ENCODE assay signal across 24 cellular contexts in genomic region chr22:37030560-37031281, GRCh38. TPM values are rescaled to one million over a fixed set of nuclear protein-coding genes. Genes with fewer than 3 reads are reported as not detected.
DNase-seq lines count a peak whose midpoint lies in the region; ATAC-seq, FAIRE-seq and TF ChIP-seq lines count a peak whose summit lies in the region.
"Had no signal": no experiment of that assay in that cellular context is flagged by ENCODE, and none has a peak within 500 bp of the region (broad histone marks: within the 10 kb centered on the region; RNA-seq: fewer than 3 reads in every experiment).

No MANE protein-coding gene starts in this region.

- no peak overlapping the region for H3K18ac ChIP-seq in H9 (ENCODE audit: insufficient read length, low read depth, low read length)

- H3K36me3 Mint-ChIP-seq in H9 (ENCODE audit: insufficient read depth in 1 of 3, low read depth in 3 of 3): peaks cover 9 to 42% (median 31%) of the 10 kb centered on the region in 3 experiments; a peak in 6 of 7 replicates
- H3K36me3 Mint-ChIP-seq: immature natural killer cell; naive thymus-derived CD8-positive, alpha-beta T cell had no signal

- H3K23ac ChIP-seq in H9 (ENCODE audit: insufficient read length, low read depth, low read length): no peak overlapping the region

- H3K79me1 ChIP-seq in H9 (ENCODE audit: insufficient read depth, low read depth, low read length, poor library complexity, severe bottlenecking): no peaks in the 10 kb centered on the region

- H3K27me3 ChIP-seq in H9 (ENCODE audit: insufficient read depth, low read length) (no peaks in the 10 kb centered on the region), hepatocyte (no peaks in the 10 kb centered on the region), small intestine (ENCODE audit: control insufficient read depth in 2 of 2, insufficient read depth in 2 of 2, low read length in 2 of 2) (no peaks in the 10 kb centered on the region)
- H3K27me3 ChIP-seq: testis had no signal

- H3K36me3 ChIP-seq in hepatocyte (replicated peaks; ENCODE audit: insufficient read depth, low read depth) (no peaks in the 10 kb centered on the region), small intestine (ENCODE audit: control insufficient read depth in 2 of 2, insufficient read depth in 2 of 2, low read length in 2 of 2) (peaks cover 9 to 12% of the 10 kb centered on the region in 2 donors)

- H3K14ac ChIP-seq in H9 (ENCODE audit: insufficient read depth, low read length): no peak overlapping the region

- H2BK120ac ChIP-seq in H9 (ENCODE audit: low read depth, low read length, poor library complexity, severe bottlenecking): no peak overlapping the region

- no peak overlapping the region for H2BK20ac ChIP-seq in H9 (ENCODE audit: low read depth, low read length, poor library complexity, severe bottlenecking)

- peak overlapping the region in 2 of 3 experiments; percentile 68 to 93; a peak in 3 of 7 replicates for H3K27ac Mint-ChIP-seq in H9
- H3K27ac Mint-ChIP-seq: activated CD4-positive, alpha-beta T cell treated with anti-CD3 and anti-CD28 coated beads for 36 hours; immature natural killer cell had no signal

- H3K4me1 ChIP-seq in H9 (ENCODE audit: insufficient read depth, low read length) (no peaks in the 10 kb centered on the region; the same call in 1 of the 2 replicates), hepatocyte (ENCODE audit: insufficient read depth) (peaks cover 34% of the 10 kb centered on the region), small intestine (ENCODE audit: control insufficient read depth in 2 of 2, insufficient read depth in 1 of 2, low read depth in 1 of 2, low read length in 1 of 2) (peaks cover 3 to 8% of the 10 kb centered on the region in 2 donors)
- H3K4me1 ChIP-seq: psoas muscle, testis had no signal

- no peak overlapping the region for H4K8ac ChIP-seq in H9 (replicated peaks; ENCODE audit: insufficient read length, low read depth, low read length)

- no peak for FAIRE-seq in small intestine (lab: Jason Lieb, UNC)

- no peaks in the 10 kb centered on the region for H3K23me2 ChIP-seq in H9 (ENCODE audit: insufficient read length, low read depth, low read length, poor library complexity, severe bottlenecking)

- no peak overlapping the region for H2BK15ac ChIP-seq in H9 (ENCODE audit: low read depth, low read length)

- H3K27me3 Mint-ChIP-seq in H9 (ENCODE audit: low read depth): peaks cover 5% of the 10 kb centered on the region; the same call in 1 of the 2 replicates

- no peak overlapping the region for H2BK12ac ChIP-seq in H9 (ENCODE audit: insufficient read length, low read depth, low read length)

- H3K4me2 ChIP-seq in H9 (ENCODE audit: insufficient read depth, insufficient read length, low read length): no peak overlapping the region
- H3K4me2 ChIP-seq in hepatocyte: no peak overlapping the region

- DNase-seq in H9 (no peak), hepatocyte (ENCODE audit: low spot score) (no peak), small intestine (no peak), NCI-H748 (lab: John Stamatoyannopoulos, UW; ENCODE audit: unreplicated experiment) (no peak), Right ventricle myocardium superior (no peak)
- no peak for DNase-seq in activated CD4-positive, alpha-beta T cell treated with anti-CD3 and anti-CD28 coated beads for 48 hours
- DNase-seq: activated CD4-positive, alpha-beta T cell treated with anti-CD3 and anti-CD28 coated beads for 36 hours; activated gamma-delta T cell; amniotic stem cell; GOT3; heart left ventricle; immature natural killer cell; naive thymus-derived CD8-positive, alpha-beta T cell; NCI-H2081 treated with DMSO at 0.1 percent for 48 hours; NCI-H510A; psoas muscle; spleen; stimulated activated CD8-positive, alpha-beta memory T cell treated with anti-CD3 and anti-CD28 coated beads, Interleukin-4, amount 100 ng/mL, for 48 hours; T-helper 9 cell; testis had no signal

- H4K5ac ChIP-seq in H9 (ENCODE audit: insufficient read length, low read depth, low read length): no peak overlapping the region

- no peaks in the 10 kb centered on the region for H3K9me2 ChIP-seq in hepatocyte (replicated peaks; ENCODE audit: insufficient read depth)

- H4K20me1 ChIP-seq in H9 (ENCODE audit: control insufficient read depth, insufficient read depth, insufficient read length): peaks cover 3% of the 10 kb centered on the region
- no peaks in the 10 kb centered on the region for H4K20me1 ChIP-seq in hepatocyte (ENCODE audit: insufficient read depth, poor library complexity, severe bottlenecking)

- H2AFZ ChIP-seq in H9 (ENCODE audit: low read length) (no peak overlapping the region), hepatocyte (no peak overlapping the region)

- no peaks in the 10 kb centered on the region for H3K9me3 ChIP-seq in H9 (ENCODE audit: control insufficient read depth, low read depth, low read length)
- H3K9me3 ChIP-seq in hepatocyte (ENCODE audit: low read depth): no peaks in the 10 kb centered on the region
- no peaks in the 10 kb centered on the region for H3K9me3 ChIP-seq in small intestine (ENCODE audit: control insufficient read depth, low read depth)
- H3K9me3 ChIP-seq: heart left ventricle, psoas muscle, spleen, testis had no signal

- no peak overlapping the region for H2BK5ac ChIP-seq in H9 (ENCODE audit: insufficient read length, low read length)

- peaks cover 34 to 36% of the 10 kb centered on the region in 2 experiments for H3K4me1 Mint-ChIP-seq in H9
- H3K4me1 Mint-ChIP-seq: activated CD4-positive, alpha-beta T cell treated with anti-CD3 and anti-CD28 coated beads for 36 hours; central memory CD8-positive, alpha-beta T cell; immature natural killer cell; naive thymus-derived CD8-positive, alpha-beta T cell had no signal

- TF ChIP-seq CTCF in H9 (conservative IDR thresholded peaks at IDR 0.05) (peak; percentile 48), hepatocyte (IDR thresholded peaks at IDR 0.05; ENCODE audit: poor library complexity) (no peak)

- no peak overlapping the region for H3K9ac ChIP-seq in H9 (ENCODE audit: extremely low read depth, insufficient read length, low read length)

- H3K9me3 Mint-ChIP-seq in H9: no peaks in the 10 kb centered on the region
- H3K9me3 Mint-ChIP-seq: central memory CD8-positive, alpha-beta T cell; immature natural killer cell; naive thymus-derived CD8-positive, alpha-beta T cell had no signal

- no peak overlapping the region for H3K56ac ChIP-seq in H9 (ENCODE audit: insufficient read length, low read depth, low read length)

- H3K4me3 Mint-ChIP-seq in H9: no peak overlapping the region
- H3K4me3 Mint-ChIP-seq: activated CD4-positive, alpha-beta T cell treated with anti-CD3 and anti-CD28 coated beads for 36 hours; CD14-positive monocyte; central memory CD8-positive, alpha-beta T cell; immature natural killer cell; naive thymus-derived CD8-positive, alpha-beta T cell had no signal

- no CpG with 5 or more reads among the region's 14 CpGs for WGBS in H9 (ENCODE audit: extremely low coverage, insufficient read length, low lambda C conversion rate)
- WGBS in hepatocyte (ENCODE audit: low lambda C conversion rate, missing lambda C conversion rate): 84% methylated on average over 14 of the region's 14 CpGs
- 78 to 83% (median 79%) methylated on average over 14 of the region's 14 CpGs for WGBS in small intestine, 3 donors

- H3T11ph ChIP-seq in H9 (ENCODE audit: low read length): no peak overlapping the region

- no peaks in the 10 kb centered on the region for H3K79me2 ChIP-seq in H9 (ENCODE audit: insufficient read depth, low read length)
- H3K79me2 ChIP-seq in hepatocyte: no peaks in the 10 kb centered on the region

- H3K27ac ChIP-seq in H9 (ENCODE audit: insufficient read length, low read depth, low read length): no peak overlapping the region
- H3K27ac ChIP-seq in hepatocyte: peak overlapping the region; percentile 94
- H3K27ac ChIP-seq in small intestine (ENCODE audit: low read depth in 1 of 2, low read length in 1 of 2): peak overlapping the region; percentile 2 to 88
- H3K27ac ChIP-seq: heart left ventricle, psoas muscle, spleen, testis had no signal

- no peak overlapping the region for H2AK5ac ChIP-seq in H9 (ENCODE audit: insufficient read length, low read length)

- no peak overlapping the region for H4K91ac ChIP-seq in H9 (ENCODE audit: insufficient read length, low read depth, low read length)

- intact Hi-C loops in Right ventricle myocardium superior (cut with DNase I): no loop called here

- no peak overlapping the region for H3K4ac ChIP-seq in H9 (ENCODE audit: low read depth, low read length)

- ATAC-seq in SK-N-SH treated with all-trans-retinoic acid at 6 μM for 48 hours (peak; percentile 39; the same call in 1 of the 3 replicates), Right ventricle myocardium superior (ENCODE audit: poor library complexity) (no peak), HG02759 (IDR thresholded peaks at IDR 0.05; ENCODE audit: unreplicated experiment) (no peak)
- ATAC-seq: activated CD4-positive, alpha-beta T cell treated with anti-CD3 and anti-CD28 coated beads for 36 hours; heart left ventricle; naive thymus-derived CD8-positive, alpha-beta T cell; psoas muscle had no signal

- H3K4me3 ChIP-seq in hepatocyte: no peak overlapping the region
- H3K4me3 ChIP-seq in small intestine (ENCODE audit: low read depth in 1 of 2, low read length in 2 of 2): no peak overlapping the region
- H3K4me3 ChIP-seq: heart left ventricle, psoas muscle, spleen, testis had no signal

RNA-seq across cellular contexts. Expression of gene MPST, which starts 11.2 kb away (rescaled TPM):
- total RNA-seq in H9 (2021) (70.5 and 72.8 TPM in 2 replicates), hepatocyte (136 and 156 TPM in 2 replicates), Right ventricle myocardium superior (60.3 TPM)
- polyA plus RNA-seq in hepatocyte (179 and 193 TPM in 2 replicates), small intestine (100 to 1,000 TPM; 213 to 549 (median 397) TPM)

RNA-seq across cellular contexts. Expression of gene TST, which starts 11.5 kb away (rescaled TPM):
- total RNA-seq in H9 (2021) (31.2 and 31.9 TPM in 2 replicates), hepatocyte (111 and 114 TPM in 2 replicates), Right ventricle myocardium superior (63.5 TPM)
- polyA plus RNA-seq in hepatocyte (47.0 and 50.2 TPM in 2 replicates), small intestine (100 to 1,000 TPM; 201 to 526 (median 507) TPM)
- total RNA-seq: naive thymus-derived CD8-positive, alpha-beta T cell had no signal

RNA-seq across cellular contexts. Expression of gene KCTD17, which starts 20.8 kb away (rescaled TPM):
- total RNA-seq in H9 (2021) (34.1 and 36.8 TPM in 2 replicates), hepatocyte (15.2 and 22.6 TPM in 2 replicates), Right ventricle myocardium superior (8.9 TPM)
- polyA plus RNA-seq in hepatocyte (25.4 and 33.4 TPM in 2 replicates), small intestine (10 to 100 TPM in 1 of 3 donors, 1 to 10 TPM in 2; 3.6 to 18.8 (median 9.7) TPM)
